In the genomic region with DNA sequence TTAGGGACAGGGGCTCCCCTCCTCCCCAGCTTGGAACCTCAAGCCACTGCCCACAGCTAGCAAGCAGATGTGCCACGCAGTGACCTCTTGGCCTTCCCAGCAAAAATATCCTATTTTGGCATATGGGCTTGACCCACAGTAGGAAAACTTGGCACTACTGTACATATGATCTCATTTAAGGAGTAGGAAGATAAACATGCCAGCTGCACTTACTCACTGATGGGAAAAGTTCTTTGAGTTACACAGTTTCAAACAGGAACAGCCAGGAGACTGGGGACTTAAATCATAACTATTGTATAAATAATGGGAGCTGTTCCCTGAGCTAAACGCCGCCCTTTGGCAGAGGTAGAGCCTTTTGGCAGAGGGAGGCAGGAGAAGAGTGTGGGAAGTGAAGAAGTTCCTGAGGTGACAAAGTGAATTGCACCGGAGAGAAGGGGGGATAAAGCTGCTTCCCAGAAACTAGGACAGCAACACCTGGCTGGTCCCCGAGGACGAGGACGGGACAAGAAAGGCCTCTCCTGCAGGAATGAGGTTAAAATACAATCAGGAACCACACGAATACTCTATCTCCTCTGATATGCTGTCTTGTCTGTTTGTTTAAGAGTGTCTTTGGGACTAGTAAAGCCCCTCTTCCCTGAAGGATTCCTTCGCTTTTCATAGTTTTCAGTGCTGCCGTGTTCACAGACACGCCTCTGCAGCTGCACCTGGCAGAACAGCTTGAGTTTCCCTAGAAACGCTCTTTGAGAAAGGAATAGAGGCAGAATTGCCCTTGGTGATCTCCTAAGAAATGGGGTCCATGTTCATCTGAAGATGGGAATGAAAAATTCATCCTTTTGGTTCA, we compare ENCODE assay signal across 9 cellular contexts. TPM values are rescaled to one million over a fixed set of nuclear protein-coding genes. Genes with fewer than 3 reads are reported as not detected.
DNase-seq lines count a peak whose midpoint lies in the region; ATAC-seq and TF ChIP-seq lines count a peak whose summit lies in the region.
"Had no signal": no experiment of that assay in that cellular context is flagged by ENCODE, and none has a peak within 500 bp of the region (broad histone marks: within the 10 kb centered on the region; RNA-seq: fewer than 3 reads in every experiment).

No MANE protein-coding gene starts in this region.

- intact Hi-C loops in breast epithelium (cut with DNase I; ENCODE audit: low total_unique reads) (no loop called here), stomach (cut with DNase I; ENCODE audit: low total_unique reads) (no loop called here)
- intact Hi-C loops in naive thymus-derived CD4-positive, alpha-beta T cell (cut with micrococcal nuclease) = no loop called here

- TF ChIP-seq POLR2A in breast epithelium (IDR thresholded peaks at IDR 0.05) (no peak), stomach (IDR thresholded peaks at IDR 0.05) (no peak)

- no peaks in the 10 kb centered on the region for H3K27me3 ChIP-seq in breast epithelium
- H3K27me3 ChIP-seq in stomach = no peaks in the 10 kb centered on the region
- no peaks in the 10 kb centered on the region for H3K27me3 ChIP-seq in naive thymus-derived CD4-positive, alpha-beta T cell (ENCODE audit: control insufficient read depth in 2 of 2, insufficient read depth in 2 of 2, low read length in 2 of 2)
- H3K27me3 ChIP-seq in WERI-Rb-1 (ENCODE audit: insufficient read depth, low read depth, severe bottlenecking) = no peaks in the 10 kb centered on the region

- TF ChIP-seq CTCF in breast epithelium (IDR thresholded peaks at IDR 0.05) = no peak
- no peak for TF ChIP-seq CTCF in stomach (IDR thresholded peaks at IDR 0.05)
- no peak for TF ChIP-seq CTCF in WERI-Rb-1 (IDR thresholded peaks at IDR 0.05; ENCODE audit: low read depth, low read length)

- peak; percentile 70 for DNase-seq in HS-5 (ENCODE audit: low read depth)
- DNase-seq in breast epithelium (ENCODE audit: low spot score in 2 of 2) = peak in 1 of 2 donors; percentile 57
- DNase-seq in kidney glomerular epithelial cell (lab: John Stamatoyannopoulos, UW) = peak; percentile 97
- peak; percentile 43 for DNase-seq in stomach
- no peak for DNase-seq in stimulated activated CD4-positive, alpha-beta T cell treated with anti-CD3 and anti-CD28 coated beads, Interleukin-4, amount 100 ng/mL, for 4 hours
- DNase-seq in naive thymus-derived CD4-positive, alpha-beta T cell = no peak
- no peak for DNase-seq in activated T-cell treated with anti-CD3 and anti-CD28 coated beads for 4 hours
- no peak for DNase-seq in WERI-Rb-1
- DNase-seq: stimulated activated CD4-positive, alpha-beta T cell treated with anti-CD3 and anti-CD28 coated beads, Interleukin-4, amount 100 ng/mL, for 1 hour had no signal

- TF ChIP-seq EP300 in stomach (IDR thresholded peaks at IDR 0.05) = peak; percentile 72

- no peaks in the 10 kb centered on the region for H3K9me3 ChIP-seq in breast epithelium
- H3K9me3 ChIP-seq in stomach = no peaks in the 10 kb centered on the region
- no peaks in the 10 kb centered on the region for H3K9me3 ChIP-seq in naive thymus-derived CD4-positive, alpha-beta T cell (ENCODE audit: control insufficient read depth in 2 of 3, low read length in 3 of 3)
- H3K9me3 ChIP-seq in WERI-Rb-1 (ENCODE audit: severe bottlenecking) = no peaks in the 10 kb centered on the region

- CTCF ChIA-PET in naive thymus-derived CD4-positive, alpha-beta T cell (lab: Charles Lee) = no interaction called here

- POLR2A ChIA-PET in naive thymus-derived CD4-positive, alpha-beta T cell (lab: Charles Lee) = interaction anchor here (0.6 kb wide), 1 partner anchor 140 kb away, joined by 3 read pairs; no protein-coding TSS in a partner anchor

- no peaks in the 10 kb centered on the region for H3K36me3 ChIP-seq in breast epithelium
- no peaks in the 10 kb centered on the region for H3K36me3 ChIP-seq in stomach
- H3K36me3 ChIP-seq in naive thymus-derived CD4-positive, alpha-beta T cell (ENCODE audit: control insufficient read depth in 2 of 3, insufficient read depth in 3 of 3, low read length in 3 of 3) = no peaks in the 10 kb centered on the region
- peaks cover 33% of the 10 kb centered on the region for H3K36me3 ChIP-seq in WERI-Rb-1

- ATAC-seq in naive thymus-derived CD4-positive, alpha-beta T cell = no peak

- H3K4me3 Mint-ChIP-seq in naive thymus-derived CD4-positive, alpha-beta T cell = no peak overlapping the region

- WGBS in stomach, 5 donors = 21 to 31% (median 26%) methylated on average over 12 of the region's 12 CpGs

- H3K27me3 Mint-ChIP-seq in naive thymus-derived CD4-positive, alpha-beta T cell = peaks cover 11 to 31% (median 18%) of the 10 kb centered on the region in 5 donors

- no peaks in the 10 kb centered on the region for H3K4me1 ChIP-seq in breast epithelium
- H3K4me1 ChIP-seq in stomach = peaks cover 13 to 30% (median 19%) of the 10 kb centered on the region in 4 donors
- H3K4me1 ChIP-seq in naive thymus-derived CD4-positive, alpha-beta T cell (ENCODE audit: control insufficient read depth in 2 of 2, insufficient read depth in 2 of 2, low read length in 2 of 2) = no peaks in the 10 kb centered on the region

- H3K36me3 Mint-ChIP-seq in naive thymus-derived CD4-positive, alpha-beta T cell = no peaks in the 10 kb centered on the region

- no peaks in the 10 kb centered on the region for H3K4me1 Mint-ChIP-seq in naive thymus-derived CD4-positive, alpha-beta T cell

- H3K4me3 ChIP-seq in breast epithelium (peak overlapping the region in 2 of 3 donors; percentile 9 to 28), stomach (peak overlapping the region in 2 of 4 donors; percentile 0 to 22), WERI-Rb-1 (ENCODE audit: low read depth, low read length) (no peak overlapping the region)
- H3K4me3 ChIP-seq in naive thymus-derived CD4-positive, alpha-beta T cell (ENCODE audit: low read length) = no peak overlapping the region

- no peak overlapping the region for H3K27ac Mint-ChIP-seq in naive thymus-derived CD4-positive, alpha-beta T cell

- H3K27ac ChIP-seq in breast epithelium = peak overlapping the region; percentile 73 to 81
- peak overlapping the region; percentile 41 to 84 (median 65) for H3K27ac ChIP-seq in stomach
- H3K27ac ChIP-seq in naive thymus-derived CD4-positive, alpha-beta T cell (ENCODE audit: low read depth, low read length) = no peak overlapping the region
- H3K27ac ChIP-seq in WERI-Rb-1 = no peak overlapping the region

- H3K9me3 Mint-ChIP-seq in naive thymus-derived CD4-positive, alpha-beta T cell = no peaks in the 10 kb centered on the region

RNA-seq across cellular contexts. Expression of gene SACS, which starts 5.9 kb away (rescaled TPM):
- total RNA-seq in breast epithelium (10 to 100 TPM; 26.2 to 36.3 (median 32.4) TPM), stomach (10 to 100 TPM in 3 of 5 donors, 1 to 10 TPM in 2; 1.4 to 34.0 (median 11.2) TPM)
- polyA plus RNA-seq in stomach = 1 to 10 TPM; 1.1 to 3.4 (median 1.5) TPM
- 10 to 100 TPM; 13.1 to 31.7 (median 23.1) TPM for total RNA-seq in naive thymus-derived CD4-positive, alpha-beta T cell
- 1 to 10 TPM; 3.7 to 3.9 TPM for polyA plus RNA-seq in naive thymus-derived CD4-positive, alpha-beta T cell

Comparison
In these comparisons a context has a peak if more than half of its experiments do, and no peak if none do; other contexts are left out.
1. DNase-seq: peak in HS-5 (single experiment), kidney glomerular epithelial cell (single experiment) and stomach (single experiment); none in stimulated activated CD4-positive, alpha-beta T cell treated with anti-CD3 and anti-CD28 coated beads, Interleukin-4, amount 100 ng/mL, for 4 hours (0 of 2), naive thymus-derived CD4-positive, alpha-beta T cell (0 of 9), activated T-cell treated with anti-CD3 and anti-CD28 coated beads for 4 hours (single experiment) and WERI-Rb-1 (single experiment).
2. H3K27ac ChIP-seq: peak in breast epithelium (2 of 2) and stomach (5 of 5); none in naive thymus-derived CD4-positive, alpha-beta T cell (single experiment) and WERI-Rb-1 (single experiment).
3. H3K4me3 ChIP-seq: peak in breast epithelium (2 of 3); none in naive thymus-derived CD4-positive, alpha-beta T cell (single experiment) and WERI-Rb-1 (single experiment).